ENCODE assay signal across 1 cellular context in genomic region chr10:14153570-14154055, GRCh38.
TF ChIP-seq lines count a peak whose summit lies in the region.

No MANE protein-coding gene starts in this region.

TF ChIP-seq in K562, 482 proteins besides CTCF, POLR2A, EP300 and RAD21 (continued from another document):
- TF ChIP-seq ZBTB43 (CRISPR knock-in tag; IDR thresholded peaks at IDR 0.05) (no peak), ZFP36 (IDR thresholded peaks at IDR 0.05; ENCODE audit: low read depth, low read length, partially characterized antibody) (no peak), JUNB (CRISPR knock-in tag; conservative IDR thresholded peaks at IDR 0.05) (no peak), NRF1 (conservative IDR thresholded peaks at IDR 0.05 in 1 of 2, IDR thresholded peaks at IDR 0.05 in 1 of 2) (peak in 1 of 2 experiments; percentile 21; a peak in 1 of 4 replicates), FOXP4 (CRISPR knock-in tag; IDR thresholded peaks at IDR 0.05; ENCODE audit: borderline replicate concordance) (no peak), ZMIZ1 (IDR thresholded peaks at IDR 0.05; ENCODE audit: low read depth in 2 of 2, low read length in 2 of 2) (peak in 1 of 2 experiments; percentile 73; a peak in 1 of 4 replicates), PBX2 (CRISPR knock-in tag; IDR thresholded peaks at IDR 0.05; ENCODE audit: low read depth) (no peak), PBX2 (tag; conservative IDR thresholded peaks at IDR 0.05; ENCODE audit: low read depth) (peak; percentile 48), ZNF140 (CRISPR knock-in tag; IDR thresholded peaks at IDR 0.05) (no peak), ZBTB17 (CRISPR knock-in tag; IDR thresholded peaks at IDR 0.05) (peak; percentile 94), ZC3H4 (CRISPR knock-in tag; IDR thresholded peaks at IDR 0.05; ENCODE audit: borderline replicate concordance) (no peak), CLOCK (CRISPR knock-in tag; IDR thresholded peaks at IDR 0.05; ENCODE audit: borderline replicate concordance) (no peak), ETV6 (IDR thresholded peaks at IDR 0.05; ENCODE audit: borderline replicate concordance in 1 of 2, low read depth in 2 of 2, low read length in 1 of 2) (no peak), ETV6 (CRISPR knock-in tag; IDR thresholded peaks at IDR 0.05; ENCODE audit: borderline replicate concordance) (no peak), MLLT1 (IDR thresholded peaks at IDR 0.05) (peak in 1 of 2 experiments; percentile 98; a peak in 2 of 4 replicates), MEIS2 (IDR thresholded peaks at IDR 0.05; ENCODE audit: partially characterized antibody) (peak; percentile 50), L3MBTL2 (IDR thresholded peaks at IDR 0.05) (0 out of 2 replicates have a peak, but pooled peaks have one; percentile 35), ZNF766 (CRISPR knock-in tag; conservative IDR thresholded peaks at IDR 0.05) (no peak), CHD2 (IDR thresholded peaks at IDR 0.05; ENCODE audit: low read depth, low read length) (no peak), ZNF318 (IDR thresholded peaks at IDR 0.05; ENCODE audit: borderline replicate concordance in 1 of 2, low read depth in 1 of 2) (no peak), SIX5 (IDR thresholded peaks at IDR 0.05; ENCODE audit: borderline replicate concordance in 1 of 2, insufficient read depth in 1 of 2, low read depth in 1 of 2, low read length in 2 of 2) (no peak)
